Comparison of ENCODE assay signal across 12 cellular contexts in genomic region chr18:51953521-51953920, GRCh38.
DNase-seq lines count a peak whose midpoint lies in the region; ATAC-seq, FAIRE-seq and TF ChIP-seq lines count a peak whose summit lies in the region.
"Had no signal": no experiment of that assay in that cellular context is flagged by ENCODE, and none has a peak within 500 bp of the region (broad histone marks: within the 10 kb centered on the region; RNA-seq: fewer than 3 reads in every experiment).

No MANE protein-coding gene starts in this region.

- peaks cover 2% of the 10 kb centered on the region for H3K27me3 Mint-ChIP-seq in neural progenitor cell (ENCODE audit: insufficient read depth, low read depth)
- H3K27me3 Mint-ChIP-seq: activated T-helper 17 cell treated with anti-CD3 and anti-CD28 coated beads, Interleukin-2, amount 50 U/mL, for 72 hours; central memory CD8-positive, alpha-beta T cell had no signal

- H3K4me3 ChIP-seq in GM12865 (ENCODE audit: low read depth, low read length) (no peak overlapping the region), testis (no peak overlapping the region), kidney (ENCODE audit: low read length in 2 of 2) (no peak overlapping the region), neural progenitor cell (no peak overlapping the region)
- H3K4me3 ChIP-seq: uterus had no signal

- H3K36me3 ChIP-seq in testis (ENCODE audit: low read depth, missing control alignments) (no peaks in the 10 kb centered on the region), kidney (ENCODE audit: control insufficient read depth in 1 of 2, insufficient read depth in 2 of 2, low read length in 2 of 2) (no peaks in the 10 kb centered on the region), neural progenitor cell (no peaks in the 10 kb centered on the region)
- H3K36me3 ChIP-seq: uterus had no signal

- TF ChIP-seq CTCF in GM12865 (IDR thresholded peaks at IDR 0.05; ENCODE audit: insufficient read depth, low read depth, low read length, missing control alignments) (no peak), testis (IDR thresholded peaks at IDR 0.05) (no peak), kidney (IDR thresholded peaks at IDR 0.05; ENCODE audit: borderline replicate concordance, extremely low read depth, insufficient read depth) (no peak), neural progenitor cell (IDR thresholded peaks at IDR 0.05) (no peak)

- H3K27ac ChIP-seq in testis (no peak overlapping the region), kidney (ENCODE audit: low read depth in 2 of 2, low read length in 2 of 2) (no peak overlapping the region), neural progenitor cell (no peak overlapping the region)
- H3K27ac ChIP-seq: uterus had no signal

- H2AFZ ChIP-seq in neural progenitor cell (replicated peaks), result no peak overlapping the region

- H3K27me3 ChIP-seq in testis, result no peaks in the 10 kb centered on the region
- no peaks in the 10 kb centered on the region for H3K27me3 ChIP-seq in neural progenitor cell
- H3K27me3 ChIP-seq: uterus had no signal

- H3K4me1 ChIP-seq in testis, result no peaks in the 10 kb centered on the region
- no peaks in the 10 kb centered on the region for H3K4me1 ChIP-seq in kidney (ENCODE audit: control insufficient read depth in 1 of 2, insufficient read depth in 1 of 2, low read depth in 1 of 2, low read length in 2 of 2)
- no peaks in the 10 kb centered on the region for H3K4me1 ChIP-seq in neural progenitor cell
- H3K4me1 ChIP-seq: uterus had no signal

- no peaks in the 10 kb centered on the region for H3K79me2 ChIP-seq in neural progenitor cell (ENCODE audit: low read depth)

- H3K9me3 ChIP-seq in testis, result no peaks in the 10 kb centered on the region
- no peaks in the 10 kb centered on the region for H3K9me3 ChIP-seq in kidney (ENCODE audit: control insufficient read depth in 1 of 2, low read length in 2 of 2)
- no peaks in the 10 kb centered on the region for H3K9me3 ChIP-seq in neural progenitor cell (ENCODE audit: low read depth)
- H3K9me3 ChIP-seq: uterus had no signal

- H4K20me1 ChIP-seq in neural progenitor cell (ENCODE audit: low read depth), result no peaks in the 10 kb centered on the region

- intact Hi-C loops in testis (cut with DNase I; ENCODE audit: low total_unique reads) (no loop called here), kidney (cut with DNase I) (no loop called here)

- H3K27ac Mint-ChIP-seq in neural progenitor cell, result no peak overlapping the region
- H3K27ac Mint-ChIP-seq: activated T-helper 17 cell treated with anti-CD3 and anti-CD28 coated beads, Interleukin-2, amount 50 U/mL, for 72 hours had no signal

- DNase-seq in GM12865 (ENCODE audit: low read depth) (peak; percentile 87), testis (no peak), AG20443 (ENCODE audit: low spot score) (no peak), kidney (no peak), neural progenitor cell (ENCODE audit: low spot score) (no peak)
- DNase-seq: NCI-H2029 treated with DMSO at 0.1 percent for 48 hours, uterus had no signal

- FAIRE-seq in kidney (lab: Jason Lieb, UNC), result no peak

- no peak overlapping the region for H3K4me3 Mint-ChIP-seq in neural progenitor cell
- H3K4me3 Mint-ChIP-seq: activated T-helper 17 cell treated with anti-CD3 and anti-CD28 coated beads, Interleukin-2, amount 50 U/mL, for 72 hours; central memory CD8-positive, alpha-beta T cell had no signal

- H3K9ac ChIP-seq in kidney (ENCODE audit: low read length in 2 of 2) (no peak overlapping the region), neural progenitor cell (no peak overlapping the region)

- no peaks in the 10 kb centered on the region for H3F3A ChIP-seq in neural progenitor cell (ENCODE audit: low read depth)

- no peak for TF ChIP-seq POLR2A in testis (IDR thresholded peaks at IDR 0.05)

- H3K4me1 Mint-ChIP-seq in neural progenitor cell, result no peaks in the 10 kb centered on the region
- H3K4me1 Mint-ChIP-seq: activated T-helper 17 cell treated with anti-CD3 and anti-CD28 coated beads, Interleukin-2, amount 50 U/mL, for 72 hours; central memory CD8-positive, alpha-beta T cell had no signal

- H3K36me3 Mint-ChIP-seq in neural progenitor cell, result peaks cover 1% of the 10 kb centered on the region

- H3K4me2 ChIP-seq in neural progenitor cell, result no peak overlapping the region

- WGBS in testis, 2 donors, result 84 to 86% methylated on average over 3 of the region's 3 CpGs

- H3K9me3 Mint-ChIP-seq in neural progenitor cell, result peaks cover 9% of the 10 kb centered on the region

- ATAC-seq in GM19351 (IDR thresholded peaks at IDR 0.05; ENCODE audit: unreplicated experiment) (peak; percentile 61), HG02763 (IDR thresholded peaks at IDR 0.05; ENCODE audit: unreplicated experiment) (peak; percentile 87), HG03469 (IDR thresholded peaks at IDR 0.05; ENCODE audit: unreplicated experiment) (peak; percentile 76)
- ATAC-seq: activated T-helper 17 cell treated with anti-CD3 and anti-CD28 coated beads, Interleukin-2, amount 50 U/mL, for 72 hours had no signal
